In genomic region chr18:48949606-48950535, GRCh38 we compare ENCODE assay signal across 1 cellular context.
A peak's percentile ranks its signal among the peaks of the same experiment; 100 is the strongest.
TF ChIP-seq lines count a peak whose summit lies in the region.

No MANE protein-coding gene starts in this region.

TF ChIP-seq in HEK293, 187 proteins besides CTCF, POLR2A, EP300 and RAD21 (continued from another document and continues in another):
- TF ChIP-seq ZNF639 (tag by site-specific recombination; IDR thresholded peaks at IDR 0.05) (no peak), ZBTB10 (tag by site-specific recombination; IDR thresholded peaks at IDR 0.05) (peak; percentile 78), ZNF558 (tag by site-specific recombination; IDR thresholded peaks at IDR 0.05) (no peak), ZNF785 (tag by site-specific recombination; IDR thresholded peaks at IDR 0.05) (no peak), ZNF701 (tag by site-specific recombination; IDR thresholded peaks at IDR 0.05) (no peak), ZFP3 (tag by site-specific recombination; IDR thresholded peaks at IDR 0.05; ENCODE audit: low read depth) (no peak), INSM2 (tag by site-specific recombination; IDR thresholded peaks at IDR 0.05) (no peak), ZBTB6 (tag by site-specific recombination; IDR thresholded peaks at IDR 0.05) (peak; percentile 76), ZFP41 (tag by site-specific recombination; IDR thresholded peaks at IDR 0.05; ENCODE audit: borderline replicate concordance) (no peak), HIC1 (tag by site-specific recombination; IDR thresholded peaks at IDR 0.05) (no peak), EGR2 (tag by site-specific recombination; IDR thresholded peaks at IDR 0.05; ENCODE audit: low read depth) (no peak; the same call in 1 of the 2 replicates), ZNF776 (tag by site-specific recombination; IDR thresholded peaks at IDR 0.05; ENCODE audit: borderline replicate concordance) (no peak), ZBTB17 (tag by site-specific recombination; IDR thresholded peaks at IDR 0.05) (peak; percentile 73; the same call in 1 of the 2 replicates), ZNF404 (tag by site-specific recombination; IDR thresholded peaks at IDR 0.05) (no peak), ZNF654 (tag by site-specific recombination; IDR thresholded peaks at IDR 0.05; ENCODE audit: low read depth) (no peak), ZNF76 (tag by site-specific recombination; IDR thresholded peaks at IDR 0.05; ENCODE audit: borderline replicate concordance, low read depth) (no peak), ZNF596 (tag by site-specific recombination; IDR thresholded peaks at IDR 0.05) (peak; percentile 58; the same call in 1 of the 2 replicates), ZNF37A (tag by site-specific recombination; IDR thresholded peaks at IDR 0.05) (no peak), ZNF600 (tag by site-specific recombination; IDR thresholded peaks at IDR 0.05) (peak; percentile 97), ZNF423 (tag by site-specific recombination; IDR thresholded peaks at IDR 0.05) (peak; percentile 62; the same call in 1 of the 2 replicates), ZFP37 (tag by site-specific recombination; IDR thresholded peaks at IDR 0.05) (0 out of 2 replicates have a peak, but pooled peaks have one; percentile 45), ZNF747 (tag by site-specific recombination; IDR thresholded peaks at IDR 0.05) (no peak), IKZF3 (tag by site-specific recombination; IDR thresholded peaks at IDR 0.05) (peak; percentile 83), ZNF610 (tag by site-specific recombination; IDR thresholded peaks at IDR 0.05; ENCODE audit: borderline replicate concordance) (no peak), ZNF335 (tag by site-specific recombination; conservative IDR thresholded peaks at IDR 0.05) (peak; percentile 83), ZNF302 (tag by site-specific recombination; IDR thresholded peaks at IDR 0.05; ENCODE audit: low read depth) (no peak), ZNF549 (tag by site-specific recombination; IDR thresholded peaks at IDR 0.05) (no peak), ZNF521 (tag by site-specific recombination; IDR thresholded peaks at IDR 0.05) (no peak), ZEB2 (tag by site-specific recombination; IDR thresholded peaks at IDR 0.05) (peak; percentile 65; the same call in 1 of the 2 replicates), OSR2 (tag by site-specific recombination; IDR thresholded peaks at IDR 0.05) (peak; percentile 44; the same call in 1 of the 2 replicates), GLI4 (tag by site-specific recombination; IDR thresholded peaks at IDR 0.05) (no peak), SP2 (tag by site-specific recombination; IDR thresholded peaks at IDR 0.05) (peak; percentile 54), ZNF23 (tag by site-specific recombination; IDR thresholded peaks at IDR 0.05; ENCODE audit: borderline replicate concordance) (no peak), MZF1 (tag by site-specific recombination; IDR thresholded peaks at IDR 0.05; ENCODE audit: borderline replicate concordance) (no peak), ZNF155 (tag by site-specific recombination; IDR thresholded peaks at IDR 0.05) (no peak), ZNF514 (tag by site-specific recombination; IDR thresholded peaks at IDR 0.05) (no peak), YY2 (tag by site-specific recombination; IDR thresholded peaks at IDR 0.05) (no peak), ZNF707 (tag by site-specific recombination; IDR thresholded peaks at IDR 0.05) (no peak), ZNF24 (tag by site-specific recombination; IDR thresholded peaks at IDR 0.05) (no peak), ZNF513 (tag by site-specific recombination; IDR thresholded peaks at IDR 0.05) (peak; percentile 51; the same call in 1 of the 2 replicates), ZSCAN23 (tag by site-specific recombination; IDR thresholded peaks at IDR 0.05) (no peak), ZNF398 (tag by site-specific recombination; IDR thresholded peaks at IDR 0.05) (peak; percentile 53; the same call in 1 of the 2 replicates), PBX3 (CRISPR knock-in tag; IDR thresholded peaks at IDR 0.05) (peak; percentile 42; the same call in 1 of the 2 replicates), SCRT1 (tag by site-specific recombination; IDR thresholded peaks at IDR 0.05; ENCODE audit: borderline replicate concordance) (no peak), ZSCAN16 (tag by site-specific recombination; IDR thresholded peaks at IDR 0.05) (no peak), ZNF274 (IDR thresholded peaks at IDR 0.05; ENCODE audit: low read length) (no peak), ZNF274 (tag by site-specific recombination; IDR thresholded peaks at IDR 0.05; ENCODE audit: borderline replicate concordance) (no peak), ZNF140 (tag by site-specific recombination; IDR thresholded peaks at IDR 0.05) (no peak), ZBTB49 (tag by site-specific recombination; IDR thresholded peaks at IDR 0.05; ENCODE audit: low read depth) (no peak), ZNF561 (tag by site-specific recombination; IDR thresholded peaks at IDR 0.05; ENCODE audit: borderline replicate concordance) (peak; percentile 68; the same call in 1 of the 2 replicates), GLI2 (tag by site-specific recombination; IDR thresholded peaks at IDR 0.05; ENCODE audit: borderline replicate concordance, low read depth) (no peak), ZNF843 (tag by site-specific recombination; IDR thresholded peaks at IDR 0.05) (no peak), ZXDB (tag by site-specific recombination; IDR thresholded peaks at IDR 0.05) (peak; percentile 55), ZNF366 (tag by site-specific recombination; conservative IDR thresholded peaks at IDR 0.05) (no peak; the same call in 1 of the 2 replicates), ZBTB20 (tag by site-specific recombination; IDR thresholded peaks at IDR 0.05) (peak; percentile 63)
